ENCODE assay signal across 1 cellular context in genomic region chr19:36688058-36688457, GRCh38.
TF ChIP-seq lines count a peak whose summit lies in the region.

No MANE protein-coding gene starts in this region.

TF ChIP-seq in WTC11, 78 proteins besides CTCF, POLR2A, EP300 and RAD21 (continued from another document):
- TF ChIP-seq ZBTB43 (CRISPR knock-in tag; IDR thresholded peaks at IDR 0.05), result no peak
- TF ChIP-seq ELF4 (CRISPR knock-in tag; IDR thresholded peaks at IDR 0.05; ENCODE audit: low read depth), result no peak
- no peak for TF ChIP-seq PRRX2 (CRISPR knock-in tag; IDR thresholded peaks at IDR 0.05)
- no peak for TF ChIP-seq ZNF121 (CRISPR knock-in tag; IDR thresholded peaks at IDR 0.05)
- no peak for TF ChIP-seq NFATC4 (CRISPR knock-in tag; IDR thresholded peaks at IDR 0.05)
- TF ChIP-seq MXD4 (CRISPR knock-in tag; IDR thresholded peaks at IDR 0.05; ENCODE audit: borderline replicate concordance), result no peak
